12 cellular contexts compared by ENCODE assay signal in genomic region chr12:7093892-7094291, GRCh38. TPM values are rescaled to one million over a fixed set of nuclear protein-coding genes. Genes with fewer than 3 reads are reported as not detected.
DNase-seq lines count a peak whose midpoint lies in the region; ATAC-seq, FAIRE-seq and TF ChIP-seq lines count a peak whose summit lies in the region.
"Had no signal": no experiment of that assay in that cellular context is flagged by ENCODE, and none has a peak within 500 bp of the region (broad histone marks: within the 10 kb centered on the region; RNA-seq: fewer than 3 reads in every experiment).

No MANE protein-coding gene starts in this region.

- CTCF ChIA-PET in HepG2 (lab: Yijun Ruan, JAX; ENCODE audit: low intra/inter-chr PET ratio, low total read pairs) = interaction anchor here (5.0 kb wide), 1 partner anchor 33 kb away, joined by 45 read pairs; the partner anchor contains the start of gene C1S

- no peak for TF ChIP-seq RAD21 in HepG2 (CRISPR knock-in tag; IDR thresholded peaks at IDR 0.05)

- BruUV-seq in HepG2 (replicated peaks; lab: Mats Ljungman, UMichigan) = no TSS peak

- 0 out of 4 replicates have a peak, but pooled peaks of 1 of the 2 experiments have one; percentile 9 for TF ChIP-seq POLR2A in HepG2 (IDR thresholded peaks at IDR 0.05; ENCODE audit: insufficient read depth in 1 of 2, low read depth in 2 of 2, low read length in 2 of 2)

- H3K79me2 ChIP-seq in HepG2 (ENCODE audit: insufficient read depth, low read length) = no peaks in the 10 kb centered on the region

- H3K36me3 ChIP-seq in adipocyte (ENCODE audit: control insufficient read depth, insufficient read depth, low read length, severe bottlenecking) (peaks cover 28% of the 10 kb centered on the region), HepG2 (replicated peaks in 1 of 2; ENCODE audit: control insufficient read depth in 1 of 2, insufficient read depth in 2 of 2, low read length in 2 of 2) (no peaks in the 10 kb centered on the region), small intestine (ENCODE audit: control insufficient read depth in 2 of 2, insufficient read depth in 2 of 2, low read length in 2 of 2) (peaks cover 0 to 2% of the 10 kb centered on the region in 2 donors)

- TF ChIP-seq EP300 in HepG2 (IDR thresholded peaks at IDR 0.05; ENCODE audit: low read depth in 2 of 2, low read length in 2 of 2) (no peak), HepG2 (CRISPR knock-in tag; IDR thresholded peaks at IDR 0.05; ENCODE audit: borderline replicate concordance) (no peak; the same call in 1 of the 2 replicates)

- H3K4me3 ChIP-seq in adipocyte (ENCODE audit: low read length) = no peak overlapping the region
- no peak overlapping the region for H3K4me3 ChIP-seq in HepG2 (replicated peaks in 1 of 3; ENCODE audit: insufficient read depth in 1 of 3, low read depth in 2 of 3, low read length in 3 of 3)
- no peak overlapping the region for H3K4me3 ChIP-seq in small intestine (ENCODE audit: low read depth in 1 of 2, low read length in 2 of 2)

- peak; percentile 79 for DNase-seq in adipocyte (ENCODE audit: low read depth)
- DNase-seq in HepG2 (ENCODE audit: low spot score) = no peak
- no peak for DNase-seq in small intestine
- DNase-seq: amygdala; effector CD4-positive, alpha-beta T cell; midbrain; NCI-H226; retina; trophoblast cell had no signal

- intact Hi-C loops in HepG2 (cut with micrococcal nuclease; ENCODE audit: unreplicated experiment) = loop anchor here (2.0 kb wide), 1 partner anchor 15 kb away; the partner anchor contains the start of gene C1RL

- peaks cover 60% of the 10 kb centered on the region for H3K4me1 ChIP-seq in adipocyte (ENCODE audit: control insufficient read depth, insufficient read depth, low read length)
- H3K4me1 ChIP-seq in HepG2 (ENCODE audit: insufficient read depth, low read length) = peaks cover 27% of the 10 kb centered on the region
- no peaks in the 10 kb centered on the region for H3K4me1 ChIP-seq in small intestine (ENCODE audit: control insufficient read depth in 2 of 2, insufficient read depth in 1 of 2, low read depth in 1 of 2, low read length in 1 of 2)

- H3K4me2 ChIP-seq in HepG2 (ENCODE audit: low read depth, low read length) = no peak overlapping the region

- POLR2A ChIA-PET in HepG2 (lab: Yijun Ruan, JAX) = interaction anchor here (0.9 to 3.6 kb wide), 3 partner anchors 14 to 150 kb away, joined by 3 to 34 read pairs (median 9); partner anchors contain the start of genes C12orf57, C1RL and RNU7-1

- in situ Hi-C loops in HepG2 (cut with HindIII; ENCODE audit: extremely low pct_ligation_motif_present, low pct_unique_long_range_greater_than_20kb) = loop anchor here (5.0 kb wide), 1 partner anchor 37 kb away; no protein-coding TSS in a partner anchor

- no peaks in the 10 kb centered on the region; the same call in 1 of the 2 replicates for H4K20me1 ChIP-seq in HepG2 (ENCODE audit: insufficient read depth, low read length)

- no peaks in the 10 kb centered on the region for H3K27me3 ChIP-seq in adipocyte (replicated peaks; ENCODE audit: control insufficient read depth, insufficient read depth, low read length)
- peaks cover 0 to 2% of the 10 kb centered on the region in 2 experiments; a peak in 1 of 5 replicates for H3K27me3 ChIP-seq in HepG2 (ENCODE audit: control insufficient read depth in 1 of 2, insufficient read depth in 2 of 2, low read length in 2 of 2)
- no peaks in the 10 kb centered on the region for H3K27me3 ChIP-seq in small intestine (ENCODE audit: control insufficient read depth in 2 of 2, insufficient read depth in 2 of 2, low read length in 2 of 2)

- ATAC-seq in HepG2 = no peak
- no peak for ATAC-seq in GM18861 (IDR thresholded peaks at IDR 0.05; ENCODE audit: unreplicated experiment)

- FAIRE-seq in HepG2 (lab: Jason Lieb, UNC) = no peak
- FAIRE-seq in small intestine (lab: Jason Lieb, UNC) = no peak
- FAIRE-seq: RCC 7860, TTC549 had no signal

- H2AFZ ChIP-seq in HepG2 (ENCODE audit: low read length) = no peak overlapping the region

- TF ChIP-seq CTCF in HepG2 (CRISPR knock-in tag; IDR thresholded peaks at IDR 0.05) = no peak

- WGBS in HepG2 (ENCODE audit: low lambda C conversion rate) = 52% methylated on average over 10 of the region's 10 CpGs
- 33 to 65% (median 53%) methylated on average over 10 of the region's 10 CpGs for WGBS in small intestine, 3 donors

- H3K9me3 ChIP-seq in adipocyte (ENCODE audit: control insufficient read depth, low read length) (no peaks in the 10 kb centered on the region), HepG2 (ENCODE audit: low read length) (no peaks in the 10 kb centered on the region), small intestine (ENCODE audit: control insufficient read depth, low read depth) (no peaks in the 10 kb centered on the region)

- no peak overlapping the region for H3K27ac ChIP-seq in HepG2 (ENCODE audit: extremely low read length, insufficient read depth, low read length)
- no peak overlapping the region for H3K27ac ChIP-seq in small intestine (ENCODE audit: low read depth in 1 of 2, low read length in 1 of 2)

- H3K9ac ChIP-seq in adipocyte (ENCODE audit: low read length) (peak overlapping the region; percentile 92), HepG2 (ENCODE audit: insufficient read depth, low read depth, low read length) (no peak overlapping the region)

RNA-seq across cellular contexts. Expression of gene C1R, which starts 1.6 kb away (rescaled TPM):
- 1.7 and 3.5 TPM in 2 replicates for total RNA-seq in HepG2 (2016; rRNA removed; fragmentation: Illumina TruSeq; extraction: Trizol)
- 0.44 and 0.61 TPM in 2 replicates for total RNA-seq in HepG2 (2016; cell fraction: cytosol; rRNA removed; fragmentation: Illumina TruSeq; extraction: Trizol; ENCODE audit: low read depth)
- total RNA-seq in HepG2 (2016; cell fraction: insoluble cytoplasmic fraction; rRNA removed; fragmentation: Illumina TruSeq; extraction: Trizol) = 2.6 and 4.1 TPM in 2 replicates
- 0.93 and 1.4 TPM in 2 replicates for total RNA-seq in HepG2 (2016; cell fraction: membrane; rRNA removed; fragmentation: Illumina TruSeq; extraction: Trizol)
- total RNA-seq in HepG2 (2016; cell fraction: nucleus; rRNA removed; fragmentation: Illumina TruSeq; extraction: Trizol) = 3.8 and 4.3 TPM in 2 replicates
- polyA plus RNA-seq in HepG2 (2011; rRNA removed) (6.5 and 11.2 TPM in 2 replicates), small intestine (100 to 1,000 TPM in 1 of 3 donors, 10 to 100 TPM in 1, 1 to 10 TPM in 1; 4.5 to 254 (median 14.1) TPM)
- 6.2 and 6.5 TPM in 2 replicates for polyA plus RNA-seq in HepG2 (2011; cell fraction: cytosol; rRNA removed)
- 6.1 and 8.4 TPM in 2 replicates for polyA plus RNA-seq in HepG2 (2011; cell fraction: nucleus; rRNA removed)
- polyA plus RNA-seq in HepG2 (2012) = 1.2 and 1.9 TPM in 2 replicates
- 0.42 and 0.57 TPM in 2 replicates for polyA plus RNA-seq in HepG2 (2016; cell fraction: cytosol; fragmentation: Illumina TruSeq; extraction: Trizol; ENCODE audit: low read depth)
- polyA plus RNA-seq in HepG2 (2016; cell fraction: insoluble cytoplasmic fraction; fragmentation: Illumina TruSeq; extraction: Trizol; ENCODE audit: low read depth) = 1.6 and 2.2 TPM in 2 replicates
- 1.2 and 1.3 TPM in 2 replicates for polyA plus RNA-seq in HepG2 (2016; cell fraction: membrane; fragmentation: Illumina TruSeq; extraction: Trizol; ENCODE audit: low read depth)
- polyA plus RNA-seq in HepG2 (2016; cell fraction: nucleus; fragmentation: Illumina TruSeq; extraction: Trizol; ENCODE audit: insufficient read depth, low read depth) = 6.5 and 7.1 TPM in 2 replicates
- 3.3 and 5.9 TPM in 2 replicates for polyA minus RNA-seq in HepG2 (2011; rRNA and poly(A)+ RNA removed; ENCODE audit: low replicate concordance)
- polyA minus RNA-seq in HepG2 (2011; cell fraction: cytosol; rRNA and poly(A)+ RNA removed) = 0.70 and 1.3 TPM in 2 replicates
- 1.7 and 2.7 TPM in 2 replicates for polyA minus RNA-seq in HepG2 (2011; cell fraction: nucleus; rRNA and poly(A)+ RNA removed)

RNA-seq across cellular contexts. Expression of gene C1RL, which starts 15.1 kb away (rescaled TPM):
- 14.2 and 28.9 TPM in 2 replicates for total RNA-seq in HepG2 (2016; rRNA removed; fragmentation: Illumina TruSeq; extraction: Trizol)
- total RNA-seq in HepG2 (2016; cell fraction: cytosol; rRNA removed; fragmentation: Illumina TruSeq; extraction: Trizol; ENCODE audit: low read depth) = 4.9 and 5.6 TPM in 2 replicates
- total RNA-seq in HepG2 (2016; cell fraction: insoluble cytoplasmic fraction; rRNA removed; fragmentation: Illumina TruSeq; extraction: Trizol) = 14.6 and 24.7 TPM in 2 replicates
- total RNA-seq in HepG2 (2016; cell fraction: membrane; rRNA removed; fragmentation: Illumina TruSeq; extraction: Trizol) = 9.1 and 10.3 TPM in 2 replicates
- total RNA-seq in HepG2 (2016; cell fraction: nucleus; rRNA removed; fragmentation: Illumina TruSeq; extraction: Trizol) = 30.9 and 42.1 TPM in 2 replicates
- 53.1 and 73.4 TPM in 2 replicates for polyA plus RNA-seq in HepG2 (2011; rRNA removed)
- 32.8 and 36.0 TPM in 2 replicates for polyA plus RNA-seq in HepG2 (2011; cell fraction: cytosol; rRNA removed)
- polyA plus RNA-seq in HepG2 (2011; cell fraction: nucleus; rRNA removed) = 60.3 and 87.6 TPM in 2 replicates
- 22.3 and 28.7 TPM in 2 replicates for polyA plus RNA-seq in HepG2 (2012)
- polyA plus RNA-seq in HepG2 (2016; cell fraction: cytosol; fragmentation: Illumina TruSeq; extraction: Trizol; ENCODE audit: low read depth) = 3.0 and 3.5 TPM in 2 replicates
- 14.0 and 14.1 TPM in 2 replicates for polyA plus RNA-seq in HepG2 (2016; cell fraction: insoluble cytoplasmic fraction; fragmentation: Illumina TruSeq; extraction: Trizol; ENCODE audit: low read depth)
- 5.6 and 7.3 TPM in 2 replicates for polyA plus RNA-seq in HepG2 (2016; cell fraction: membrane; fragmentation: Illumina TruSeq; extraction: Trizol; ENCODE audit: low read depth)
- 51.4 and 56.2 TPM in 2 replicates for polyA plus RNA-seq in HepG2 (2016; cell fraction: nucleus; fragmentation: Illumina TruSeq; extraction: Trizol; ENCODE audit: insufficient read depth, low read depth)
- 41.3 and 114 TPM in 2 replicates for polyA minus RNA-seq in HepG2 (2011; rRNA and poly(A)+ RNA removed; ENCODE audit: low replicate concordance)
- polyA minus RNA-seq in HepG2 (2011; cell fraction: cytosol; rRNA and poly(A)+ RNA removed) = 30.1 and 38.2 TPM in 2 replicates
- polyA minus RNA-seq in HepG2 (2011; cell fraction: nucleus; rRNA and poly(A)+ RNA removed) = 34.5 and 39.2 TPM in 2 replicates
- 10 to 100 TPM in 2 of 3 donors, 1 to 10 TPM in 1; 10.0 to 30.1 (median 14.1) TPM for polyA plus RNA-seq in small intestine

RNA-seq across cellular contexts. Expression of gene C1S, which starts 33.4 kb away (rescaled TPM):
- total RNA-seq in HepG2 (2016; rRNA removed; fragmentation: Illumina TruSeq; extraction: Trizol) = 8.2 and 18.2 TPM in 2 replicates
- total RNA-seq in HepG2 (2016; cell fraction: cytosol; rRNA removed; fragmentation: Illumina TruSeq; extraction: Trizol; ENCODE audit: low read depth) = 2.7 and 2.8 TPM in 2 replicates
- total RNA-seq in HepG2 (2016; cell fraction: insoluble cytoplasmic fraction; rRNA removed; fragmentation: Illumina TruSeq; extraction: Trizol) = 8.4 and 18.7 TPM in 2 replicates
- total RNA-seq in HepG2 (2016; cell fraction: membrane; rRNA removed; fragmentation: Illumina TruSeq; extraction: Trizol) = 3.2 and 3.7 TPM in 2 replicates
- total RNA-seq in HepG2 (2016; cell fraction: nucleus; rRNA removed; fragmentation: Illumina TruSeq; extraction: Trizol) = 17.9 and 19.4 TPM in 2 replicates
- 14.5 and 23.3 TPM in 2 replicates for polyA plus RNA-seq in HepG2 (2011; rRNA removed)
- polyA plus RNA-seq in HepG2 (2011; cell fraction: cytosol; rRNA removed) = 9.6 and 18.5 TPM in 2 replicates
- 14.4 and 22.0 TPM in 2 replicates for polyA plus RNA-seq in HepG2 (2011; cell fraction: nucleus; rRNA removed)
- polyA plus RNA-seq in HepG2 (2012) = 9.8 and 10.0 TPM in 2 replicates
- 0.91 and 1.0 TPM in 2 replicates for polyA plus RNA-seq in HepG2 (2016; cell fraction: cytosol; fragmentation: Illumina TruSeq; extraction: Trizol; ENCODE audit: low read depth)
- 6.4 and 6.7 TPM in 2 replicates for polyA plus RNA-seq in HepG2 (2016; cell fraction: insoluble cytoplasmic fraction; fragmentation: Illumina TruSeq; extraction: Trizol; ENCODE audit: low read depth)
- 1.8 and 2.2 TPM in 2 replicates for polyA plus RNA-seq in HepG2 (2016; cell fraction: membrane; fragmentation: Illumina TruSeq; extraction: Trizol; ENCODE audit: low read depth)
- 26.0 and 30.9 TPM in 2 replicates for polyA plus RNA-seq in HepG2 (2016; cell fraction: nucleus; fragmentation: Illumina TruSeq; extraction: Trizol; ENCODE audit: insufficient read depth, low read depth)
- polyA minus RNA-seq in HepG2 (2011; rRNA and poly(A)+ RNA removed; ENCODE audit: low replicate concordance) = 3.8 and 12.0 TPM in 2 replicates
- 7.0 and 14.3 TPM in 2 replicates for polyA minus RNA-seq in HepG2 (2011; cell fraction: cytosol; rRNA and poly(A)+ RNA removed)
- 14.0 and 26.4 TPM in 2 replicates for polyA minus RNA-seq in HepG2 (2011; cell fraction: nucleus; rRNA and poly(A)+ RNA removed)
- 100 to 1,000 TPM in 1 of 3 donors, 10 to 100 TPM in 1, 1 to 10 TPM in 1; 4.7 to 196 (median 17.6) TPM for polyA plus RNA-seq in small intestine

RNA-seq across cellular contexts. Expression of gene RBP5, which starts 34.8 kb away (rescaled TPM):
- 19.8 and 21.4 TPM in 2 replicates for total RNA-seq in HepG2 (2016; rRNA removed; fragmentation: Illumina TruSeq; extraction: Trizol)
- total RNA-seq in HepG2 (2016; cell fraction: cytosol; rRNA removed; fragmentation: Illumina TruSeq; extraction: Trizol; ENCODE audit: low read depth) = 9.8 and 10.8 TPM in 2 replicates
- total RNA-seq in HepG2 (2016; cell fraction: insoluble cytoplasmic fraction; rRNA removed; fragmentation: Illumina TruSeq; extraction: Trizol) = 19.4 and 22.0 TPM in 2 replicates
- 10.5 and 10.7 TPM in 2 replicates for total RNA-seq in HepG2 (2016; cell fraction: membrane; rRNA removed; fragmentation: Illumina TruSeq; extraction: Trizol)
- 10.1 and 12.6 TPM in 2 replicates for total RNA-seq in HepG2 (2016; cell fraction: nucleus; rRNA removed; fragmentation: Illumina TruSeq; extraction: Trizol)
- polyA plus RNA-seq in HepG2 (2011; rRNA removed) (13.8 and 17.5 TPM in 2 replicates), small intestine (10 to 100 TPM in 1 of 3 donors, 1 to 10 TPM in 1, under 1 TPM in 1; 0.67 to 10.5 (median 5.1) TPM)
- polyA plus RNA-seq in HepG2 (2011; cell fraction: cytosol; rRNA removed) = 11.8 and 12.1 TPM in 2 replicates
- 32.8 and 44.7 TPM in 2 replicates for polyA plus RNA-seq in HepG2 (2011; cell fraction: nucleus; rRNA removed)
- 13.0 and 19.0 TPM in 2 replicates for polyA plus RNA-seq in HepG2 (2012)
- polyA plus RNA-seq in HepG2 (2016; cell fraction: cytosol; fragmentation: Illumina TruSeq; extraction: Trizol; ENCODE audit: low read depth) = 11.0 and 15.5 TPM in 2 replicates
- 28.5 and 29.8 TPM in 2 replicates for polyA plus RNA-seq in HepG2 (2016; cell fraction: insoluble cytoplasmic fraction; fragmentation: Illumina TruSeq; extraction: Trizol; ENCODE audit: low read depth)
- polyA plus RNA-seq in HepG2 (2016; cell fraction: membrane; fragmentation: Illumina TruSeq; extraction: Trizol; ENCODE audit: low read depth) = 9.1 and 12.4 TPM in 2 replicates
- 23.8 and 24.2 TPM in 2 replicates for polyA plus RNA-seq in HepG2 (2016; cell fraction: nucleus; fragmentation: Illumina TruSeq; extraction: Trizol; ENCODE audit: insufficient read depth, low read depth)
- polyA minus RNA-seq in HepG2 (2011; rRNA and poly(A)+ RNA removed; ENCODE audit: low replicate concordance) = 17.1 TPM in 1 of 2 replicates, not detected in the other
- polyA minus RNA-seq in HepG2 (2011; cell fraction: cytosol; rRNA and poly(A)+ RNA removed) = 5.3 and 5.5 TPM in 2 replicates
- polyA minus RNA-seq in HepG2 (2011; cell fraction: nucleus; rRNA and poly(A)+ RNA removed) = 12.1 and 20.4 TPM in 2 replicates

RNA-seq across cellular contexts. Expression of gene CLSTN3, which starts 36.3 kb away (rescaled TPM):
- total RNA-seq in HepG2 (2016; rRNA removed; fragmentation: Illumina TruSeq; extraction: Trizol) = 10.8 and 26.2 TPM in 2 replicates
- 2.9 and 3.7 TPM in 2 replicates for total RNA-seq in HepG2 (2016; cell fraction: cytosol; rRNA removed; fragmentation: Illumina TruSeq; extraction: Trizol; ENCODE audit: low read depth)
- total RNA-seq in HepG2 (2016; cell fraction: insoluble cytoplasmic fraction; rRNA removed; fragmentation: Illumina TruSeq; extraction: Trizol) = 10.0 and 27.0 TPM in 2 replicates
- total RNA-seq in HepG2 (2016; cell fraction: membrane; rRNA removed; fragmentation: Illumina TruSeq; extraction: Trizol) = 5.3 TPM in 2 replicates
- total RNA-seq in HepG2 (2016; cell fraction: nucleus; rRNA removed; fragmentation: Illumina TruSeq; extraction: Trizol) = 35.4 and 43.8 TPM in 2 replicates
- 94.1 and 118 TPM in 2 replicates for polyA plus RNA-seq in HepG2 (2011; rRNA removed)
- polyA plus RNA-seq in HepG2 (2011; cell fraction: cytosol; rRNA removed) = 79.5 and 81.3 TPM in 2 replicates
- 155 and 157 TPM in 2 replicates for polyA plus RNA-seq in HepG2 (2011; cell fraction: nucleus; rRNA removed)
- 61.8 and 69.9 TPM in 2 replicates for polyA plus RNA-seq in HepG2 (2012)
- polyA plus RNA-seq in HepG2 (2016; cell fraction: cytosol; fragmentation: Illumina TruSeq; extraction: Trizol; ENCODE audit: low read depth) = 1.3 and 2.0 TPM in 2 replicates
- 9.0 and 11.0 TPM in 2 replicates for polyA plus RNA-seq in HepG2 (2016; cell fraction: insoluble cytoplasmic fraction; fragmentation: Illumina TruSeq; extraction: Trizol; ENCODE audit: low read depth)
- 3.0 and 3.4 TPM in 2 replicates for polyA plus RNA-seq in HepG2 (2016; cell fraction: membrane; fragmentation: Illumina TruSeq; extraction: Trizol; ENCODE audit: low read depth)
- 67.7 and 79.8 TPM in 2 replicates for polyA plus RNA-seq in HepG2 (2016; cell fraction: nucleus; fragmentation: Illumina TruSeq; extraction: Trizol; ENCODE audit: insufficient read depth, low read depth)
- polyA minus RNA-seq in HepG2 (2011; rRNA and poly(A)+ RNA removed; ENCODE audit: low replicate concordance) = 46.9 and 191 TPM in 2 replicates
- polyA minus RNA-seq in HepG2 (2011; cell fraction: cytosol; rRNA and poly(A)+ RNA removed) = 49.9 and 80.8 TPM in 2 replicates
- 47.9 and 63.4 TPM in 2 replicates for polyA minus RNA-seq in HepG2 (2011; cell fraction: nucleus; rRNA and poly(A)+ RNA removed)
- polyA plus RNA-seq in small intestine = 10 to 100 TPM in 2 of 3 donors, 1 to 10 TPM in 1; 6.5 to 17.2 (median 10.5) TPM
